Comparison of ENCODE assay signal across 17 cellular contexts in the genomic region with DNA sequence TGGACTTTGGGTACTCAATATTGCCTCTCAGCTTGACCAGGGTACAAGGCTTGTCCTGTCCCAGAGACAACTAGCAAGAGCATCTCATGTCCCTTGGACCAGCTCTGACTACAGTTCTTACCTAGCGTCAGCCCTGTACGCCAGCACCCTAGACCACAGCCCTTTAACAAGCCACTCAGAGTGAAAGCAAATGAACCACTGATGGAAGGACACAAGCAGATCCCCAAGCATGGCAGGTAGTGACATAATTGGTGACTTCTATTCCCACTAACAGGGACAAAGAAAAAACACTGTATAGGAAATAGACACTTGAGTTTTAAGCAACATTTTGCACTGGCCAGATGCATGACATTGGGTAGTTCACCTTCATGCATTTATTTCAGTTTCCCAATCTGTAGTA. TPM values are rescaled to one million over a fixed set of nuclear protein-coding genes. Genes with fewer than 3 reads are reported as not detected.
A peak's percentile ranks its signal among the peaks of the same experiment; 100 is the strongest.
DNase-seq lines count a peak whose midpoint lies in the region; ATAC-seq and TF ChIP-seq lines count a peak whose summit lies in the region.
"Had no signal": no experiment of that assay in that cellular context is flagged by ENCODE, and none has a peak within 500 bp of the region (broad histone marks: within the 10 kb centered on the region; RNA-seq: fewer than 3 reads in every experiment).

No MANE protein-coding gene starts in this region.

- H3K79me2 ChIP-seq in neural progenitor cell (ENCODE audit: low read depth) = no peaks in the 10 kb centered on the region

- H3K4me1 ChIP-seq in neural progenitor cell = no peaks in the 10 kb centered on the region

- no peaks in the 10 kb centered on the region for H3K36me3 Mint-ChIP-seq in activated T-helper 17 cell treated with anti-CD3 and anti-CD28 coated beads, Interleukin-2, amount 50 U/mL, for 72 hours (ENCODE audit: low read depth)
- H3K36me3 Mint-ChIP-seq in neural progenitor cell = no peaks in the 10 kb centered on the region
- H3K36me3 Mint-ChIP-seq in activated T-helper 1 cell treated with anti-CD3 and anti-CD28 coated beads, Interleukin-12 subunit alpha, Interleukin-12 subunit beta, Interleukin-2, Interleukin-4 antibody, amounts not matched to agents 30 ng/mL and 10 ng/mL and 1 ng/mL, durations not matched to agents 14 hours and 24 hours and 36 hours (ENCODE audit: low read depth) = no peaks in the 10 kb centered on the region

- peak; percentile 80 for ATAC-seq in GM18870 (IDR thresholded peaks at IDR 0.05; ENCODE audit: unreplicated experiment)
- peak; percentile 78 for ATAC-seq in GM21390 (IDR thresholded peaks at IDR 0.05; ENCODE audit: unreplicated experiment)
- peak; percentile 89 for ATAC-seq in HG03039 (IDR thresholded peaks at IDR 0.05; ENCODE audit: unreplicated experiment)
- peak; percentile 53 for ATAC-seq in activated T-helper 17 cell treated with anti-CD3 and anti-CD28 coated beads, Interleukin-2, amount 50 U/mL, for 72 hours (replicated peaks)
- ATAC-seq: T-helper 17 cell had no signal

- H3K27ac ChIP-seq in neural progenitor cell = no peak overlapping the region
- H3K27ac ChIP-seq: BLaER1 treated with 17β-estradiol and CSF1 and Interleukin-3, amounts not matched to agents 10 nM and 100 nM; HL-60 had no signal

- no peaks in the 10 kb centered on the region for H3K4me1 Mint-ChIP-seq in activated T-helper 17 cell treated with anti-CD3 and anti-CD28 coated beads, Interleukin-2, amount 50 U/mL, for 72 hours
- no peaks in the 10 kb centered on the region for H3K4me1 Mint-ChIP-seq in neural progenitor cell
- no peaks in the 10 kb centered on the region for H3K4me1 Mint-ChIP-seq in activated T-helper 1 cell treated with anti-CD3 and anti-CD28 coated beads, Interleukin-12 subunit alpha, Interleukin-12 subunit beta, Interleukin-2, Interleukin-4 antibody, amounts not matched to agents 30 ng/mL and 10 ng/mL and 1 ng/mL, durations not matched to agents 14 hours and 24 hours and 36 hours (ENCODE audit: low read depth)
- H3K4me1 Mint-ChIP-seq: T-helper 17 cell had no signal

- no peak overlapping the region for H3K4me3 Mint-ChIP-seq in activated T-helper 17 cell treated with anti-CD3 and anti-CD28 coated beads, Interleukin-2, amount 50 U/mL, for 72 hours
- no peak overlapping the region for H3K4me3 Mint-ChIP-seq in neural progenitor cell
- H3K4me3 Mint-ChIP-seq in activated T-helper 1 cell treated with anti-CD3 and anti-CD28 coated beads, Interleukin-12 subunit alpha, Interleukin-12 subunit beta, Interleukin-2, Interleukin-4 antibody, amounts not matched to agents 30 ng/mL and 10 ng/mL and 1 ng/mL, durations not matched to agents 14 hours and 24 hours and 36 hours = no peak overlapping the region
- H3K4me3 Mint-ChIP-seq: T-helper 17 cell had no signal

- intact Hi-C loops in activated T-helper 1 cell treated with anti-CD3 and anti-CD28 coated beads, Interleukin-12 subunit alpha, Interleukin-12 subunit beta, Interleukin-2, Interleukin-4 antibody, amounts not matched to agents 30 ng/mL and 10 ng/mL and 1 ng/mL, durations not matched to agents 14 hours and 24 hours and 36 hours (cut with micrococcal nuclease) = no loop called here

- DNase-seq in neural progenitor cell (ENCODE audit: low spot score) = no peak
- no peak for DNase-seq in activated T-helper 1 cell treated with anti-CD3 and anti-CD28 coated beads, Interleukin-12 subunit alpha, Interleukin-12 subunit beta, Interleukin-2, Interleukin-4 antibody, amounts not matched to agents 30 ng/mL and 10 ng/mL and 1 ng/mL, durations not matched to agents 14 hours and 24 hours and 36 hours (ENCODE audit: low spot score)
- DNase-seq in SK-N-DZ (ENCODE audit: low spot score) = no peak
- DNase-seq in activated CD4-positive, alpha-beta T cell treated with anti-CD3 and anti-CD28 coated beads, Interleukin-2, amount 50 U/mL, for 48 hours = no peak
- DNase-seq: activated CD4-positive, alpha-beta T cell treated with anti-CD3 and anti-CD28 coated beads for 4 hours; DMS79; Kasumi-1; NCI-H2081; NCI-H82; T-helper 17 cell had no signal

- H3K27me3 Mint-ChIP-seq in activated T-helper 17 cell treated with anti-CD3 and anti-CD28 coated beads, Interleukin-2, amount 50 U/mL, for 72 hours = peaks cover 6% of the 10 kb centered on the region
- H3K27me3 Mint-ChIP-seq in neural progenitor cell (ENCODE audit: insufficient read depth, low read depth) = peaks cover 4% of the 10 kb centered on the region
- peaks cover 15% of the 10 kb centered on the region for H3K27me3 Mint-ChIP-seq in activated T-helper 1 cell treated with anti-CD3 and anti-CD28 coated beads, Interleukin-12 subunit alpha, Interleukin-12 subunit beta, Interleukin-2, Interleukin-4 antibody, amounts not matched to agents 30 ng/mL and 10 ng/mL and 1 ng/mL, durations not matched to agents 14 hours and 24 hours and 36 hours (ENCODE audit: insufficient read depth)

- H3K36me3 ChIP-seq in neural progenitor cell = no peaks in the 10 kb centered on the region
- H3K36me3 ChIP-seq: BLaER1 treated with 17β-estradiol and CSF1 and Interleukin-3, amounts not matched to agents 10 nM and 100 nM had no signal

- no peaks in the 10 kb centered on the region for H3K9me3 ChIP-seq in neural progenitor cell (ENCODE audit: low read depth)
- H3K9me3 ChIP-seq: BLaER1 treated with 17β-estradiol and CSF1 and Interleukin-3, amounts not matched to agents 10 nM and 100 nM had no signal

- no peaks in the 10 kb centered on the region for H4K20me1 ChIP-seq in neural progenitor cell (ENCODE audit: low read depth)
- H4K20me1 ChIP-seq: BLaER1 treated with 17β-estradiol and CSF1 and Interleukin-3, amounts not matched to agents 10 nM and 100 nM had no signal

- no peak overlapping the region for H3K27ac Mint-ChIP-seq in activated T-helper 17 cell treated with anti-CD3 and anti-CD28 coated beads, Interleukin-2, amount 50 U/mL, for 72 hours
- no peak overlapping the region for H3K27ac Mint-ChIP-seq in neural progenitor cell
- no peak overlapping the region for H3K27ac Mint-ChIP-seq in activated T-helper 1 cell treated with anti-CD3 and anti-CD28 coated beads, Interleukin-12 subunit alpha, Interleukin-12 subunit beta, Interleukin-2, Interleukin-4 antibody, amounts not matched to agents 30 ng/mL and 10 ng/mL and 1 ng/mL, durations not matched to agents 14 hours and 24 hours and 36 hours
- H3K27ac Mint-ChIP-seq: activated T-helper 2 cell treated with anti-CD3 and anti-CD28 coated beads, Interferon-gamma antibody, Interleukin-2, Interleukin-4, amounts not matched to agents 10 μg/mL and 5 μg/mL and 100 μg/mL, durations not matched to agents 14 hours and 24 hours and 36 hours; T-helper 17 cell had no signal

- H3K27me3 ChIP-seq in neural progenitor cell = no peaks in the 10 kb centered on the region
- H3K27me3 ChIP-seq: BLaER1 treated with 17β-estradiol and CSF1 and Interleukin-3, amounts not matched to agents 10 nM and 100 nM had no signal

- no peak overlapping the region for H3K4me3 ChIP-seq in neural progenitor cell
- H3K4me3 ChIP-seq: BLaER1 treated with 17β-estradiol and CSF1 and Interleukin-3, amounts not matched to agents 10 nM and 100 nM had no signal

- H2AFZ ChIP-seq in neural progenitor cell (replicated peaks) = no peak overlapping the region

- H3K9ac ChIP-seq in neural progenitor cell = no peak overlapping the region
- H3K9ac ChIP-seq: BLaER1 treated with 17β-estradiol and CSF1 and Interleukin-3, amounts not matched to agents 10 nM and 100 nM had no signal

- no peaks in the 10 kb centered on the region for H3K9me3 Mint-ChIP-seq in activated T-helper 17 cell treated with anti-CD3 and anti-CD28 coated beads, Interleukin-2, amount 50 U/mL, for 72 hours
- no peaks in the 10 kb centered on the region for H3K9me3 Mint-ChIP-seq in neural progenitor cell
- no peaks in the 10 kb centered on the region for H3K9me3 Mint-ChIP-seq in activated T-helper 1 cell treated with anti-CD3 and anti-CD28 coated beads, Interleukin-12 subunit alpha, Interleukin-12 subunit beta, Interleukin-2, Interleukin-4 antibody, amounts not matched to agents 30 ng/mL and 10 ng/mL and 1 ng/mL, durations not matched to agents 14 hours and 24 hours and 36 hours
- H3K9me3 Mint-ChIP-seq: activated T-helper 2 cell treated with anti-CD3 and anti-CD28 coated beads, Interferon-gamma antibody, Interleukin-2, Interleukin-4, amounts not matched to agents 10 μg/mL and 5 μg/mL and 100 μg/mL, durations not matched to agents 14 hours and 24 hours and 36 hours had no signal

- no peaks in the 10 kb centered on the region for H3F3A ChIP-seq in neural progenitor cell (ENCODE audit: low read depth)

- TF ChIP-seq CTCF in neural progenitor cell (IDR thresholded peaks at IDR 0.05) = no peak

- H3K4me2 ChIP-seq in neural progenitor cell = no peak overlapping the region
- H3K4me2 ChIP-seq: BLaER1 treated with 17β-estradiol and CSF1 and Interleukin-3, amounts not matched to agents 10 nM and 100 nM had no signal

RNA-seq across cellular contexts. Expression of a gene that starts 8.8 kb away (rescaled TPM):
- total RNA-seq in activated T-helper 17 cell treated with anti-CD3 and anti-CD28 coated beads, Interleukin-2, amount 50 U/mL, for 72 hours = 10 to 100 TPM; 14.7 to 15.3 TPM
- 2.9 and 3.3 TPM in 2 replicates for total RNA-seq in neural progenitor cell (ENCODE audit: low replicate concordance)
- 20.3 and 21.8 TPM in 2 replicates for total RNA-seq in activated T-helper 1 cell treated with anti-CD3 and anti-CD28 coated beads, Interleukin-12 subunit alpha, Interleukin-12 subunit beta, Interleukin-2, Interleukin-4 antibody, amounts not matched to agents 30 ng/mL and 10 ng/mL and 1 ng/mL, durations not matched to agents 14 hours and 24 hours and 36 hours
- 3.9 and 4.9 TPM in 2 replicates for polyA plus RNA-seq in SK-N-DZ (2014; cell fraction: cytosol; rRNA removed)
- polyA plus RNA-seq in SK-N-DZ (2014; cell fraction: nucleus; rRNA removed) = 3.6 and 6.9 TPM in 2 replicates
